Comparison of ENCODE assay signal across 28 cellular contexts in genomic region chr19:10037367-10037766, GRCh38. TPM values are rescaled to one million over a fixed set of nuclear protein-coding genes. Genes with fewer than 3 reads are reported as not detected.
DNase-seq lines count a peak whose midpoint lies in the region; ATAC-seq, FAIRE-seq and TF ChIP-seq lines count a peak whose summit lies in the region.
"Had no signal": no experiment of that assay in that cellular context is flagged by ENCODE, and none has a peak within 500 bp of the region (broad histone marks: within the 10 kb centered on the region; RNA-seq: fewer than 3 reads in every experiment).

No MANE protein-coding gene starts in this region.

- H3K27ac Mint-ChIP-seq in stimulated activated memory B cell treated with anti-CD40 and anti-IgM and Interleukin-4, amounts not matched to agents 10 μg/mL and 1 μg/mL and 100 μg/mL, for 72 hours, result no peak overlapping the region
- H3K27ac Mint-ChIP-seq: CD14-positive monocyte; CD4-positive, alpha-beta T cell; GM23338; H9 had no signal

- H3K4me1 ChIP-seq in liver (ENCODE audit: control insufficient read depth in 4 of 4, insufficient read depth in 4 of 4, low read length in 3 of 4) (peaks cover 12 to 48% (median 27%) of the 10 kb centered on the region in 4 donors), HepG2 (ENCODE audit: insufficient read depth, low read length) (peaks cover 30% of the 10 kb centered on the region), colonic mucosa (no peaks in the 10 kb centered on the region), right lobe of liver (peaks cover 0 to 48% (median 15%) of the 10 kb centered on the region in 4 donors), neuronal stem cell (ENCODE audit: control insufficient read depth in 2 of 2, insufficient read depth in 1 of 2, low read depth in 1 of 2, low read length in 2 of 2) (no peaks in the 10 kb centered on the region), mammary epithelial cell (ENCODE audit: insufficient read depth, low read length) (no peaks in the 10 kb centered on the region)
- H3K4me1 ChIP-seq: BE2C; BLaER1 treated with 17β-estradiol and CSF1 and Interleukin-3, amounts not matched to agents 10 nM and 100 nM had no signal

- no peak for TF ChIP-seq EP300 in HepG2 (IDR thresholded peaks at IDR 0.05; ENCODE audit: low read depth in 2 of 2, low read length in 2 of 2)
- TF ChIP-seq EP300 in HepG2 (CRISPR knock-in tag; IDR thresholded peaks at IDR 0.05; ENCODE audit: borderline replicate concordance), result no peak

- intact Hi-C loops in HepG2 (cut with micrococcal nuclease; ENCODE audit: unreplicated experiment), result no loop called here
- intact Hi-C loops in colonic mucosa (cut with DNase I), result no loop called here
- intact Hi-C loops in right lobe of liver (cut with DNase I), result loop anchor here in 1 of 2 donors (2.0 kb wide), 1 partner anchor 33 kb away; no protein-coding TSS in a partner anchor
- intact Hi-C loops in mammary epithelial cell (cut with micrococcal nuclease), result no loop called here

- H4K91ac ChIP-seq in neuronal stem cell (ENCODE audit: low read depth, low read length, poor library complexity), result no peak overlapping the region

- H2AFZ ChIP-seq in HepG2 (ENCODE audit: low read length) (no peak overlapping the region), neuronal stem cell (ENCODE audit: low read length) (no peak overlapping the region), mammary epithelial cell (ENCODE audit: low read depth, low read length) (no peak overlapping the region)
- H2AFZ ChIP-seq: GM23338 had no signal

- H3K4me3 ChIP-seq in liver (ENCODE audit: low read depth in 1 of 3, low read length in 3 of 3) (peak overlapping the region; percentile 12 to 76 (median 50)), HepG2 (replicated peaks in 1 of 3; ENCODE audit: insufficient read depth in 1 of 3, low read depth in 2 of 3, low read length in 3 of 3) (no peak overlapping the region), colonic mucosa (no peak overlapping the region), right lobe of liver (peak overlapping the region; percentile 24 to 64 (median 63)), neuronal stem cell (ENCODE audit: low read length in 2 of 2) (no peak overlapping the region), mammary epithelial cell (replicated peaks in 1 of 3; ENCODE audit: insufficient read depth in 1 of 3, low read depth in 2 of 3, low read length in 3 of 3) (no peak overlapping the region)
- H3K4me3 ChIP-seq: BLaER1 treated with 17β-estradiol and CSF1 and Interleukin-3, amounts not matched to agents 10 nM and 100 nM; GM12878; GM23338 had no signal

- H2BK5ac ChIP-seq in neuronal stem cell (ENCODE audit: low read length), result no peak overlapping the region

- H3K27me3 ChIP-seq in liver (ENCODE audit: control insufficient read depth in 4 of 4, insufficient read depth in 4 of 4, low read length in 3 of 4), result no peaks in the 10 kb centered on the region
- peaks cover 0 to 14% of the 10 kb centered on the region in 2 experiments; a peak in 3 of 5 replicates for H3K27me3 ChIP-seq in HepG2 (ENCODE audit: control insufficient read depth in 1 of 2, insufficient read depth in 2 of 2, low read length in 2 of 2)
- H3K27me3 ChIP-seq in colonic mucosa, result no peaks in the 10 kb centered on the region
- no peaks in the 10 kb centered on the region for H3K27me3 ChIP-seq in right lobe of liver
- H3K27me3 ChIP-seq in neuronal stem cell (ENCODE audit: control insufficient read depth in 3 of 3, insufficient read depth in 3 of 3, low read depth in 1 of 3, low read length in 3 of 3), result peaks cover 0 to 39% (median 2%) of the 10 kb centered on the region in 3 experiments
- H3K27me3 ChIP-seq in mammary epithelial cell (ENCODE audit: insufficient read depth, low read length), result no peaks in the 10 kb centered on the region

- no peak overlapping the region for H2BK15ac ChIP-seq in neuronal stem cell (ENCODE audit: low read length)

- no peak for FAIRE-seq in HepG2 (lab: Jason Lieb, UNC)
- FAIRE-seq: A204.1, GM12878, GM18507 had no signal

- H3K79me1 ChIP-seq in neuronal stem cell (ENCODE audit: low read depth, low read length), result no peaks in the 10 kb centered on the region

- DNase-seq in HepG2 (ENCODE audit: low spot score) (no peak), colonic mucosa (peak; percentile 64), right lobe of liver (peak; percentile 58 to 85 (median 84)), neuronal stem cell (ENCODE audit: low spot score) (no peak), mammary epithelial cell (no peak), DMS53 treated with DMSO at 0.1 percent for 48 hours (lab: John Stamatoyannopoulos, UW; ENCODE audit: unreplicated experiment) (no peak)
- DNase-seq: ACHN; AML-193; BE2C; CD4-positive, alpha-beta T cell; CD8-positive, alpha-beta memory T cell; COR-L47; DMS153; DMS79; EL; GDM1; H9 had no signal

- H3K4me2 ChIP-seq in HepG2 (ENCODE audit: low read depth, low read length) (no peak overlapping the region), neuronal stem cell (ENCODE audit: insufficient read depth, low read length, poor library complexity, severe bottlenecking) (no peak overlapping the region), mammary epithelial cell (ENCODE audit: insufficient read depth, low read depth, low read length) (no peak overlapping the region)
- H3K4me2 ChIP-seq: BLaER1 treated with 17β-estradiol and CSF1 and Interleukin-3, amounts not matched to agents 10 nM and 100 nM; GM23338 had no signal

- no peaks in the 10 kb centered on the region for H3K36me3 Mint-ChIP-seq in stimulated activated memory B cell treated with anti-CD40 and anti-IgM and Interleukin-4, amounts not matched to agents 10 μg/mL and 1 μg/mL and 100 μg/mL, for 72 hours
- H3K36me3 Mint-ChIP-seq: CD14-positive monocyte; CD8-positive, alpha-beta memory T cell had no signal

- POLR2A ChIA-PET in HepG2 (lab: Yijun Ruan, JAX), result no interaction called here

- peaks cover 41% of the 10 kb centered on the region for H3K27me3 Mint-ChIP-seq in stimulated activated memory B cell treated with anti-CD40 and anti-IgM and Interleukin-4, amounts not matched to agents 10 μg/mL and 1 μg/mL and 100 μg/mL, for 72 hours

- no peak overlapping the region for H2AK5ac ChIP-seq in neuronal stem cell (ENCODE audit: low read depth, low read length)

- TF ChIP-seq CTCF in liver (IDR thresholded peaks at IDR 0.05; ENCODE audit: low read depth, low read length, missing input control) (no peak), HepG2 (CRISPR knock-in tag; IDR thresholded peaks at IDR 0.05) (no peak), colonic mucosa (IDR thresholded peaks at IDR 0.05) (no peak), right lobe of liver (IDR thresholded peaks at IDR 0.05) (no peak), mammary epithelial cell (conservative IDR thresholded peaks at IDR 0.05 in 1 of 2, IDR thresholded peaks at IDR 0.05 in 1 of 2; ENCODE audit: extremely low read depth in 1 of 2, insufficient read depth in 1 of 2, low read depth in 1 of 2, low read length in 2 of 2) (no peak)

- TF ChIP-seq POLR2A in HepG2 (IDR thresholded peaks at IDR 0.05; ENCODE audit: insufficient read depth in 1 of 2, low read depth in 2 of 2, low read length in 2 of 2) (no peak), right lobe of liver (IDR thresholded peaks at IDR 0.05) (peak; percentile 68)

- ATAC-seq in HepG2 (no peak), right lobe of liver (peak; percentile 68 to 80 (median 78))
- no peak for ATAC-seq in stimulated activated memory B cell treated with anti-CD40 and anti-IgM and Interleukin-4, amounts not matched to agents 10 μg/mL and 1 μg/mL and 100 μg/mL, for 72 hours
- ATAC-seq: GM12878, GM23338, HCT116 had no signal

- H3K36me3 ChIP-seq in liver (ENCODE audit: control insufficient read depth in 4 of 4, insufficient read depth in 3 of 4, low read depth in 1 of 4, low read length in 3 of 4) (peaks cover 0 to 6% (median 0%) of the 10 kb centered on the region in 4 donors), HepG2 (replicated peaks in 1 of 2; ENCODE audit: control insufficient read depth in 1 of 2, insufficient read depth in 2 of 2, low read length in 2 of 2) (no peaks in the 10 kb centered on the region), colonic mucosa (no peaks in the 10 kb centered on the region), right lobe of liver (no peaks in the 10 kb centered on the region), neuronal stem cell (replicated peaks in 1 of 2; ENCODE audit: control insufficient read depth in 2 of 2, insufficient read depth in 2 of 2, low read length in 2 of 2) (no peaks in the 10 kb centered on the region), mammary epithelial cell (ENCODE audit: insufficient read depth, low read length) (no peaks in the 10 kb centered on the region)
- H3K36me3 ChIP-seq: BE2C; BLaER1 treated with 17β-estradiol and CSF1 and Interleukin-3, amounts not matched to agents 10 nM and 100 nM had no signal

- no peak overlapping the region for H2BK120ac ChIP-seq in neuronal stem cell (ENCODE audit: low read depth, low read length)

- no peak overlapping the region for H4K8ac ChIP-seq in neuronal stem cell (ENCODE audit: low read depth, low read length)

- H4K20me1 ChIP-seq in HepG2 (ENCODE audit: insufficient read depth, low read length) (no peaks in the 10 kb centered on the region), mammary epithelial cell (ENCODE audit: insufficient read depth, low read length) (no peaks in the 10 kb centered on the region)
- H4K20me1 ChIP-seq: BLaER1 treated with 17β-estradiol and CSF1 and Interleukin-3, amounts not matched to agents 10 nM and 100 nM had no signal

- TF ChIP-seq RAD21 in liver (IDR thresholded peaks at IDR 0.05) (no peak), HepG2 (CRISPR knock-in tag; IDR thresholded peaks at IDR 0.05) (no peak)

- H3K14ac ChIP-seq in neuronal stem cell (ENCODE audit: low read length), result no peak overlapping the region

- H3K4me1 Mint-ChIP-seq in stimulated activated memory B cell treated with anti-CD40 and anti-IgM and Interleukin-4, amounts not matched to agents 10 μg/mL and 1 μg/mL and 100 μg/mL, for 72 hours, result no peaks in the 10 kb centered on the region
- H3K4me1 Mint-ChIP-seq: CD14-positive monocyte; CD8-positive, alpha-beta memory T cell; GM23338 had no signal

- H3K9me3 Mint-ChIP-seq in stimulated activated memory B cell treated with anti-CD40 and anti-IgM and Interleukin-4, amounts not matched to agents 10 μg/mL and 1 μg/mL and 100 μg/mL, for 72 hours, result no peaks in the 10 kb centered on the region
- H3K9me3 Mint-ChIP-seq: CD4-positive, alpha-beta T cell; CD8-positive, alpha-beta memory T cell; H9 had no signal

- WGBS in liver, result 21% methylated on average over 4 of the region's 4 CpGs
- 0% methylated on average over 1 of the region's 4 CpGs for WGBS in HepG2 (ENCODE audit: low lambda C conversion rate)
- 33% methylated on average over 1 of the region's 4 CpGs for WGBS in right lobe of liver (ENCODE audit: insufficient coverage, low coverage, low lambda C conversion rate, missing lambda C conversion rate)
- no CpG with 5 or more reads among the region's 4 CpGs for WGBS in neuronal stem cell (ENCODE audit: extremely low coverage in 2 of 2, insufficient read length in 2 of 2, insufficient replicate concordance in 1 of 2), 2 donors
- WGBS in mammary epithelial cell (ENCODE audit: low coverage, missing lambda C conversion rate), result 66% methylated on average over 3 of the region's 4 CpGs

- H2BK12ac ChIP-seq in neuronal stem cell (ENCODE audit: low read length), result no peak overlapping the region

- H3K9ac ChIP-seq in liver (ENCODE audit: low read depth in 1 of 2, low read length in 2 of 2) (no peak overlapping the region), HepG2 (ENCODE audit: insufficient read depth, low read depth, low read length) (no peak overlapping the region), colonic mucosa (ENCODE audit: low read depth in 2 of 2, low read length in 2 of 2) (no peak overlapping the region), neuronal stem cell (ENCODE audit: low read depth, low read length, poor library complexity) (peak overlapping the region; percentile 9), mammary epithelial cell (ENCODE audit: insufficient read depth, low read length) (no peak overlapping the region)
- H3K9ac ChIP-seq: BLaER1 treated with 17β-estradiol and CSF1 and Interleukin-3, amounts not matched to agents 10 nM and 100 nM had no signal

- H3K4me3 Mint-ChIP-seq in stimulated activated memory B cell treated with anti-CD40 and anti-IgM and Interleukin-4, amounts not matched to agents 10 μg/mL and 1 μg/mL and 100 μg/mL, for 72 hours, result no peak overlapping the region
- H3K4me3 Mint-ChIP-seq: CD14-positive monocyte; CD4-positive, alpha-beta T cell; CD8-positive, alpha-beta memory T cell; GM23338; H9 had no signal

- H3K27ac ChIP-seq in liver (ENCODE audit: low read depth in 1 of 2, low read length in 2 of 2), result peak overlapping the region; percentile 58 to 76
- H3K27ac ChIP-seq in HepG2 (ENCODE audit: extremely low read length, insufficient read depth, low read length), result no peak overlapping the region
- no peak overlapping the region for H3K27ac ChIP-seq in colonic mucosa
- peak overlapping the region; percentile 51 to 82 (median 64) for H3K27ac ChIP-seq in right lobe of liver
- H3K27ac ChIP-seq in neuronal stem cell (replicated peaks; ENCODE audit: low read length), result no peak overlapping the region
- no peak overlapping the region for H3K27ac ChIP-seq in mammary epithelial cell (ENCODE audit: insufficient read depth, low read depth, low read length)
- H3K27ac ChIP-seq: 22Rv1; BLaER1 treated with 17β-estradiol and CSF1 and Interleukin-3, amounts not matched to agents 10 nM and 100 nM had no signal

- H3K18ac ChIP-seq in neuronal stem cell (ENCODE audit: low read length), result no peak overlapping the region

- in situ Hi-C loops in HepG2 (cut with HindIII; ENCODE audit: extremely low pct_ligation_motif_present, low pct_unique_long_range_greater_than_20kb), result no loop called here
- in situ Hi-C loops in mammary epithelial cell (cut with MboI; ENCODE audit: low sequenced_read_pairs in 2 of 2), result no loop called here

- no peak overlapping the region for H3K23ac ChIP-seq in neuronal stem cell (ENCODE audit: low read depth, low read length, poor library complexity)

- H3K9me3 ChIP-seq in liver (ENCODE audit: control insufficient read depth in 4 of 4, low read length in 3 of 4) (peaks cover 0 to under 1% (median under 1%) of the 10 kb centered on the region in 4 donors), HepG2 (ENCODE audit: low read length) (no peaks in the 10 kb centered on the region), colonic mucosa (no peaks in the 10 kb centered on the region), right lobe of liver (no peaks in the 10 kb centered on the region), neuronal stem cell (replicated peaks in 1 of 2; ENCODE audit: control insufficient read depth in 2 of 2, insufficient read depth in 1 of 2, low read depth in 1 of 2, low read length in 2 of 2) (peaks cover 0 to 19% of the 10 kb centered on the region in 2 donors), mammary epithelial cell (replicated peaks; ENCODE audit: insufficient read depth, low read length) (peaks cover under 1% of the 10 kb centered on the region)
- H3K9me3 ChIP-seq: BE2C; BLaER1 treated with 17β-estradiol and CSF1 and Interleukin-3, amounts not matched to agents 10 nM and 100 nM had no signal

- BruUV-seq in HepG2 (replicated peaks; lab: Mats Ljungman, UMichigan) (no TSS peak), mammary epithelial cell (replicated peaks; lab: Mats Ljungman, UMichigan) (no TSS peak)

- CTCF ChIA-PET in HepG2 (lab: Yijun Ruan, JAX; ENCODE audit: low intra/inter-chr PET ratio, low total read pairs), result no interaction called here
- CTCF ChIA-PET in mammary epithelial cell (lab: Charles Lee; ENCODE audit: low non-redundant PET), result no interaction called here

- no peak overlapping the region for H3K4ac ChIP-seq in neuronal stem cell (ENCODE audit: low read length)

- no peaks in the 10 kb centered on the region for H3K79me2 ChIP-seq in HepG2 (ENCODE audit: insufficient read depth, low read length)
- H3K79me2 ChIP-seq in mammary epithelial cell (ENCODE audit: insufficient read depth, low read length), result no peaks in the 10 kb centered on the region

- dilution Hi-C loops in mammary epithelial cell (cut with HindIII; ENCODE audit: low sequenced_read_pairs), result no loop called here

RNA-seq across cellular contexts. Expression of gene RDH8, which starts 24.1 kb away (rescaled TPM):
- total RNA-seq in liver, result not detected
- polyA plus RNA-seq in liver, result not detected
- total RNA-seq in HepG2 (2016; rRNA removed; fragmentation: Illumina TruSeq; extraction: Trizol), result not detected in 2 replicates
- not detected in 2 replicates for total RNA-seq in HepG2 (2016; cell fraction: cytosol; rRNA removed; fragmentation: Illumina TruSeq; extraction: Trizol; ENCODE audit: low read depth)
- total RNA-seq in HepG2 (2016; cell fraction: insoluble cytoplasmic fraction; rRNA removed; fragmentation: Illumina TruSeq; extraction: Trizol), result not detected in 2 replicates
- total RNA-seq in HepG2 (2016; cell fraction: membrane; rRNA removed; fragmentation: Illumina TruSeq; extraction: Trizol), result not detected in 2 replicates
- total RNA-seq in HepG2 (2016; cell fraction: nucleus; rRNA removed; fragmentation: Illumina TruSeq; extraction: Trizol), result not detected in 2 replicates
- polyA plus RNA-seq in HepG2 (2011; rRNA removed), result not detected in 2 replicates
- not detected in 2 replicates for polyA plus RNA-seq in HepG2 (2011; cell fraction: cytosol; rRNA removed)
- polyA plus RNA-seq in HepG2 (2011; cell fraction: nucleus; rRNA removed), result not detected in 2 replicates
- not detected in 2 replicates for polyA plus RNA-seq in HepG2 (2012)
- polyA plus RNA-seq in HepG2 (2016; cell fraction: cytosol; fragmentation: Illumina TruSeq; extraction: Trizol; ENCODE audit: low read depth), result not detected in 2 replicates
- not detected in 2 replicates for polyA plus RNA-seq in HepG2 (2016; cell fraction: insoluble cytoplasmic fraction; fragmentation: Illumina TruSeq; extraction: Trizol; ENCODE audit: low read depth)
- polyA plus RNA-seq in HepG2 (2016; cell fraction: membrane; fragmentation: Illumina TruSeq; extraction: Trizol; ENCODE audit: low read depth), result not detected in 2 replicates
- polyA plus RNA-seq in HepG2 (2016; cell fraction: nucleus; fragmentation: Illumina TruSeq; extraction: Trizol; ENCODE audit: insufficient read depth, low read depth), result not detected in 2 replicates
- not detected in 2 replicates for polyA minus RNA-seq in HepG2 (2011; rRNA and poly(A)+ RNA removed; ENCODE audit: low replicate concordance)
- not detected in 2 replicates for polyA minus RNA-seq in HepG2 (2011; cell fraction: cytosol; rRNA and poly(A)+ RNA removed)
- polyA minus RNA-seq in HepG2 (2011; cell fraction: nucleus; rRNA and poly(A)+ RNA removed), result not detected in 2 replicates
- total RNA-seq in colonic mucosa, result under 1 TPM in 1 of 2 donors, not detected in 1; 0.24 TPM
- total RNA-seq in right lobe of liver, result not detected
- not detected for polyA plus RNA-seq in neuronal stem cell (2013, experiment 1 of 2)
- polyA plus RNA-seq in neuronal stem cell (2013, experiment 2 of 2), result not detected
- total RNA-seq in mammary epithelial cell, result not detected
- not detected for polyA plus RNA-seq in mammary epithelial cell
- polyA minus RNA-seq in mammary epithelial cell, result not detected
- total RNA-seq: CD4-positive, alpha-beta T cell; CD8-positive, alpha-beta memory T cell; GM12878; GM23338; H4; H9 had no signal
- polyA plus RNA-seq: CD14-positive monocyte; CD8-positive, alpha-beta memory T cell; GM23338 had no signal

RNA-seq across cellular contexts. Expression of gene COL5A3, which starts 27.1 kb away (rescaled TPM):
- 1 to 10 TPM in 1 of 2 donors, under 1 TPM in 1; 0.14 to 1.3 TPM for total RNA-seq in liver
- polyA plus RNA-seq in liver, result 1 to 10 TPM in 1 of 2 donors, under 1 TPM in 1; 0.26 to 4.9 TPM
- 0.02 TPM in 1 of 2 replicates, not detected in the other for total RNA-seq in HepG2 (2016; rRNA removed; fragmentation: Illumina TruSeq; extraction: Trizol)
- total RNA-seq in HepG2 (2016; cell fraction: cytosol; rRNA removed; fragmentation: Illumina TruSeq; extraction: Trizol; ENCODE audit: low read depth), result not detected in 2 replicates
- 0.02 TPM in 1 of 2 replicates, not detected in the other for total RNA-seq in HepG2 (2016; cell fraction: insoluble cytoplasmic fraction; rRNA removed; fragmentation: Illumina TruSeq; extraction: Trizol)
- not detected in 2 replicates for total RNA-seq in HepG2 (2016; cell fraction: membrane; rRNA removed; fragmentation: Illumina TruSeq; extraction: Trizol)
- not detected in 2 replicates for total RNA-seq in HepG2 (2016; cell fraction: nucleus; rRNA removed; fragmentation: Illumina TruSeq; extraction: Trizol)
- 0.03 TPM in 1 of 2 replicates, not detected in the other for polyA plus RNA-seq in HepG2 (2011; rRNA removed)
- polyA plus RNA-seq in HepG2 (2011; cell fraction: cytosol; rRNA removed), result not detected in 2 replicates
- polyA plus RNA-seq in HepG2 (2011; cell fraction: nucleus; rRNA removed), result 0.07 and 0.11 TPM in 2 replicates
- polyA plus RNA-seq in HepG2 (2012), result not detected in 2 replicates
- polyA plus RNA-seq in HepG2 (2016; cell fraction: cytosol; fragmentation: Illumina TruSeq; extraction: Trizol; ENCODE audit: low read depth), result not detected in 2 replicates
- not detected in 2 replicates for polyA plus RNA-seq in HepG2 (2016; cell fraction: insoluble cytoplasmic fraction; fragmentation: Illumina TruSeq; extraction: Trizol; ENCODE audit: low read depth)
- not detected in 2 replicates for polyA plus RNA-seq in HepG2 (2016; cell fraction: membrane; fragmentation: Illumina TruSeq; extraction: Trizol; ENCODE audit: low read depth)
- not detected in 2 replicates for polyA plus RNA-seq in HepG2 (2016; cell fraction: nucleus; fragmentation: Illumina TruSeq; extraction: Trizol; ENCODE audit: insufficient read depth, low read depth)
- polyA minus RNA-seq in HepG2 (2011; rRNA and poly(A)+ RNA removed; ENCODE audit: low replicate concordance), result 0.16 TPM in 1 of 2 replicates, not detected in the other
- polyA minus RNA-seq in HepG2 (2011; cell fraction: cytosol; rRNA and poly(A)+ RNA removed), result not detected in 2 replicates
- not detected in 2 replicates for polyA minus RNA-seq in HepG2 (2011; cell fraction: nucleus; rRNA and poly(A)+ RNA removed)
- 1 to 10 TPM; 2.4 to 5.5 TPM for total RNA-seq in colonic mucosa
- 10 to 100 TPM in 2 of 6 experiments, 1 to 10 TPM in 4; 3.3 to 20.2 (median 9.4) TPM for total RNA-seq in right lobe of liver
- 0.03 TPM for polyA plus RNA-seq in neuronal stem cell (2013, experiment 1 of 2)
- 0.06 TPM for polyA plus RNA-seq in neuronal stem cell (2013, experiment 2 of 2)
- total RNA-seq in mammary epithelial cell, result 1 to 10 TPM in 1 of 2 donors, under 1 TPM in 1; 0.33 to 4.5 TPM
- 1.2 TPM for polyA plus RNA-seq in mammary epithelial cell
- polyA minus RNA-seq in mammary epithelial cell, result 1.4 TPM
- total RNA-seq: H4 had no signal
- polyA plus RNA-seq: CD14-positive monocyte had no signal

RNA-seq across cellular contexts. Expression of gene SHFL, which starts 48.8 kb away (rescaled TPM):
- total RNA-seq in liver (10 to 100 TPM; 13.1 to 87.5 TPM), HepG2 (2016; rRNA removed; fragmentation: Illumina TruSeq; extraction: Trizol) (8.9 and 12.3 TPM in 2 replicates), colonic mucosa (10 to 100 TPM; 15.1 to 21.3 TPM), right lobe of liver (100 to 1,000 TPM in 1 of 6 experiments, 10 to 100 TPM in 5; 68.5 to 119 (median 88.9) TPM), mammary epithelial cell (10 to 100 TPM; 14.3 to 22.4 TPM)
- polyA plus RNA-seq in liver (100 to 1,000 TPM in 1 of 2 donors, 10 to 100 TPM in 1; 82.0 to 104 TPM), HepG2 (2011; rRNA removed) (36.4 and 47.5 TPM in 2 replicates), mammary epithelial cell (17.5 TPM)
- 7.9 and 8.8 TPM in 2 replicates for total RNA-seq in HepG2 (2016; cell fraction: cytosol; rRNA removed; fragmentation: Illumina TruSeq; extraction: Trizol; ENCODE audit: low read depth)
- 9.0 and 12.8 TPM in 2 replicates for total RNA-seq in HepG2 (2016; cell fraction: insoluble cytoplasmic fraction; rRNA removed; fragmentation: Illumina TruSeq; extraction: Trizol)
- 14.0 and 14.3 TPM in 2 replicates for total RNA-seq in HepG2 (2016; cell fraction: membrane; rRNA removed; fragmentation: Illumina TruSeq; extraction: Trizol)
- 8.6 and 11.4 TPM in 2 replicates for total RNA-seq in HepG2 (2016; cell fraction: nucleus; rRNA removed; fragmentation: Illumina TruSeq; extraction: Trizol)
- 25.4 and 30.5 TPM in 2 replicates for polyA plus RNA-seq in HepG2 (2011; cell fraction: cytosol; rRNA removed)
- 157 and 161 TPM in 2 replicates for polyA plus RNA-seq in HepG2 (2011; cell fraction: nucleus; rRNA removed)
- polyA plus RNA-seq in HepG2 (2012), result 11.5 and 18.6 TPM in 2 replicates
- 9.0 and 10.1 TPM in 2 replicates for polyA plus RNA-seq in HepG2 (2016; cell fraction: cytosol; fragmentation: Illumina TruSeq; extraction: Trizol; ENCODE audit: low read depth)
- polyA plus RNA-seq in HepG2 (2016; cell fraction: insoluble cytoplasmic fraction; fragmentation: Illumina TruSeq; extraction: Trizol; ENCODE audit: low read depth), result 12.6 and 14.6 TPM in 2 replicates
- polyA plus RNA-seq in HepG2 (2016; cell fraction: membrane; fragmentation: Illumina TruSeq; extraction: Trizol; ENCODE audit: low read depth), result 13.7 and 14.9 TPM in 2 replicates
- polyA plus RNA-seq in HepG2 (2016; cell fraction: nucleus; fragmentation: Illumina TruSeq; extraction: Trizol; ENCODE audit: insufficient read depth, low read depth), result 35.0 and 36.4 TPM in 2 replicates
- polyA minus RNA-seq in HepG2 (2011; rRNA and poly(A)+ RNA removed; ENCODE audit: low replicate concordance), result 19.0 and 19.3 TPM in 2 replicates
- 13.9 and 15.2 TPM in 2 replicates for polyA minus RNA-seq in HepG2 (2011; cell fraction: cytosol; rRNA and poly(A)+ RNA removed)
- polyA minus RNA-seq in HepG2 (2011; cell fraction: nucleus; rRNA and poly(A)+ RNA removed), result 18.2 and 21.1 TPM in 2 replicates
- 0.77 TPM for polyA plus RNA-seq in neuronal stem cell (2013, experiment 1 of 2)
- 0.71 TPM for polyA plus RNA-seq in neuronal stem cell (2013, experiment 2 of 2)
- polyA minus RNA-seq in mammary epithelial cell, result 9.3 TPM

Comparison
In these comparisons a context has a peak if more than half of its experiments do, and no peak if none do; other contexts are left out.
1. H3K27ac ChIP-seq: peak in liver (2 of 2) and right lobe of liver (3 of 3); none in HepG2 (single experiment), colonic mucosa (single experiment), neuronal stem cell (single experiment) and mammary epithelial cell (single experiment).
2. H3K4me3 ChIP-seq: peak in liver (3 of 3) and right lobe of liver (3 of 3); none in HepG2 (0 of 3), colonic mucosa (single experiment), neuronal stem cell (0 of 2) and mammary epithelial cell (0 of 3).
3. ATAC-seq: peak in right lobe of liver (4 of 4); none in HepG2 (single experiment) and stimulated activated memory B cell treated with anti-CD40 and anti-IgM and Interleukin-4, amounts not matched to agents 10 μg/mL and 1 μg/mL and 100 μg/mL, for 72 hours (single experiment).
4. DNase-seq: peak in colonic mucosa (single experiment) and right lobe of liver (3 of 3); none in HepG2 (single experiment), neuronal stem cell (single experiment), mammary epithelial cell (single experiment) and DMS53 treated with DMSO at 0.1 percent for 48 hours (single experiment).